Comparison of ENCODE assay signal across 8 cellular contexts in genomic region chr10:7817984-7818294, GRCh38. TPM values are rescaled to one million over a fixed set of nuclear protein-coding genes. Genes with fewer than 3 reads are reported as not detected.
DNase-seq lines count a peak whose midpoint lies in the region; ATAC-seq and TF ChIP-seq lines count a peak whose summit lies in the region.

No MANE protein-coding gene starts in this region.

- peaks cover 15 to 33% (median 25%) of the 10 kb centered on the region in 3 donors for H3K4me1 Mint-ChIP-seq in IgD-negative memory B cell
- peaks cover 18% of the 10 kb centered on the region for H3K4me1 Mint-ChIP-seq in neural crest cell

- no peak for DNase-seq in effector memory CD4-positive, alpha-beta T cell
- peak; percentile 2 for DNase-seq in neural crest cell (ENCODE audit: low read depth, low spot score)
- DNase-seq in Kasumi-1 (lab: John Stamatoyannopoulos, UW) = no peak
- no peak for DNase-seq in NOMO-1 treated with DMSO at 0.1 percent for 48 hours (lab: John Stamatoyannopoulos, UW; ENCODE audit: unreplicated experiment)
- no peak for DNase-seq in ecto neural progenitor cell (ENCODE audit: low spot score)

- no peaks in the 10 kb centered on the region for H3K9me3 ChIP-seq in effector memory CD4-positive, alpha-beta T cell (ENCODE audit: control insufficient read depth, low read length)

- TF ChIP-seq CTCF in neural crest cell (conservative IDR thresholded peaks at IDR 0.05) = no peak

- H3K4me1 ChIP-seq in effector memory CD4-positive, alpha-beta T cell (ENCODE audit: control insufficient read depth, insufficient read depth, low read length, poor library complexity, severe bottlenecking) = peaks cover 19% of the 10 kb centered on the region

- ATAC-seq in GM21423 (IDR thresholded peaks at IDR 0.05; ENCODE audit: unreplicated experiment) (peak; percentile 6), GM18520 (IDR thresholded peaks at IDR 0.05; ENCODE audit: unreplicated experiment) (no peak)

- H3K27ac ChIP-seq in effector memory CD4-positive, alpha-beta T cell (ENCODE audit: insufficient read depth, low read length, poor library complexity, severe bottlenecking) = peak overlapping the region; percentile 70

- H3K36me3 ChIP-seq in effector memory CD4-positive, alpha-beta T cell (ENCODE audit: control insufficient read depth, insufficient read depth, low read length) = peaks cover 3% of the 10 kb centered on the region

- H3K27me3 Mint-ChIP-seq in IgD-negative memory B cell (peaks cover 7% of the 10 kb centered on the region), neural crest cell (ENCODE audit: low read depth) (peaks cover 49% of the 10 kb centered on the region)

- H3K9me3 Mint-ChIP-seq in IgD-negative memory B cell = no peaks in the 10 kb centered on the region
- H3K9me3 Mint-ChIP-seq in neural crest cell = no peaks in the 10 kb centered on the region

- no peaks in the 10 kb centered on the region for H3K36me3 Mint-ChIP-seq in IgD-negative memory B cell
- no peaks in the 10 kb centered on the region for H3K36me3 Mint-ChIP-seq in neural crest cell (ENCODE audit: low read depth)

- peak overlapping the region; percentile 97 for H3K4me3 ChIP-seq in effector memory CD4-positive, alpha-beta T cell (ENCODE audit: insufficient read depth, low read depth, low read length, poor library complexity, severe bottlenecking)

- no peaks in the 10 kb centered on the region for H3K27me3 ChIP-seq in effector memory CD4-positive, alpha-beta T cell (replicated peaks; ENCODE audit: control insufficient read depth, insufficient read depth, low read length, poor library complexity, severe bottlenecking)

- H3K27ac Mint-ChIP-seq in IgD-negative memory B cell (peak overlapping the region; percentile 67 to 88 (median 86)), neural crest cell (ENCODE audit: unreplicated experiment) (no peak overlapping the region)

- peak overlapping the region; percentile 95 to 97 (median 96) for H3K4me3 Mint-ChIP-seq in IgD-negative memory B cell
- H3K4me3 Mint-ChIP-seq in neural crest cell = peak overlapping the region; percentile 98

RNA-seq across cellular contexts. Expression of gene TAF3, which starts 0.4 kb away (rescaled TPM):
- polyA plus RNA-seq in IgD-negative memory B cell = 16.2 TPM
- total RNA-seq in neural crest cell = 11.5 and 11.8 TPM in 2 replicates

RNA-seq across cellular contexts. Expression of gene ATP5F1C, which starts 30.0 kb away (rescaled TPM):
- 340 TPM for polyA plus RNA-seq in IgD-negative memory B cell
- 241 and 245 TPM in 2 replicates for total RNA-seq in neural crest cell

RNA-seq across cellular contexts. Expression of gene KIN, which starts 30.1 kb away (rescaled TPM):
- 5.6 TPM for polyA plus RNA-seq in IgD-negative memory B cell
- total RNA-seq in neural crest cell = 14.1 and 17.3 TPM in 2 replicates
